ENCODE assay signal across 8 cellular contexts in genomic region chr5:134370306-134370870, GRCh38.
DNase-seq lines count a peak whose midpoint lies in the region; ATAC-seq and TF ChIP-seq lines count a peak whose summit lies in the region.

No MANE protein-coding gene starts in this region.

- H3K27me3 ChIP-seq in RWPE2 (ENCODE audit: insufficient read depth, poor library complexity, severe bottlenecking) (no peaks in the 10 kb centered on the region), endocrine pancreas (ENCODE audit: control insufficient read depth, insufficient read depth, low read length) (no peaks in the 10 kb centered on the region), neuron (ENCODE audit: insufficient read depth, low read length) (no peaks in the 10 kb centered on the region)

- in situ Hi-C loops in GM13977 (cut with MboI; ENCODE audit: low pct_unique_long_range_greater_than_20kb, low sequenced_read_pairs, unreplicated experiment): no loop called here

- no peak overlapping the region for H3K9ac ChIP-seq in endocrine pancreas (ENCODE audit: control insufficient read depth, insufficient read depth, low read length)

- H3K9me3 ChIP-seq in RWPE2 (ENCODE audit: severe bottlenecking): no peaks in the 10 kb centered on the region
- no peaks in the 10 kb centered on the region for H3K9me3 ChIP-seq in endocrine pancreas (ENCODE audit: control insufficient read depth, low read length)
- H3K9me3 ChIP-seq in neuron (ENCODE audit: low read length): no peaks in the 10 kb centered on the region

- H3K36me3 ChIP-seq in RWPE2 (ENCODE audit: low read depth) (peaks cover 37% of the 10 kb centered on the region), endocrine pancreas (ENCODE audit: control insufficient read depth, insufficient read depth, low read length) (no peaks in the 10 kb centered on the region), neuron (ENCODE audit: insufficient read depth, low read length) (peaks cover 4% of the 10 kb centered on the region)

- H3K27ac ChIP-seq in RWPE2 (ENCODE audit: poor library complexity, severe bottlenecking): peak overlapping the region; percentile 75

- TF ChIP-seq CTCF in GM13977 (IDR thresholded peaks at IDR 0.05; ENCODE audit: extremely low read depth, insufficient read depth, missing control alignments): no peak
- no peak for TF ChIP-seq CTCF in RWPE2 (IDR thresholded peaks at IDR 0.05; ENCODE audit: poor library complexity, severe bottlenecking)

- peak overlapping the region; percentile 49 for H3K4me3 ChIP-seq in RWPE2 (ENCODE audit: severe bottlenecking)
- peak overlapping the region; percentile 49 for H3K4me3 ChIP-seq in endocrine pancreas (ENCODE audit: control insufficient read depth, insufficient read depth, low read length)
- peak overlapping the region; percentile 88 for H3K4me3 ChIP-seq in neuron (ENCODE audit: low read length)

- DNase-seq in GM13977 (ENCODE audit: low spot score) (peak; percentile 28), RWPE2 (ENCODE audit: low spot score) (no peak), DMS153 (lab: John Stamatoyannopoulos, UW) (no peak), D341Med (ENCODE audit: low spot score) (no peak)
- no peak for DNase-seq in stimulated activated CD8-positive, alpha-beta memory T cell treated with anti-CD3 and anti-CD28 coated beads, Interleukin-4, amount 100 ng/mL, for 48 hours

- peak overlapping the region; percentile 71 for H2AFZ ChIP-seq in neuron (ENCODE audit: low read depth, low read length)

- H3K4me1 ChIP-seq in RWPE2 (ENCODE audit: insufficient read depth, poor library complexity, severe bottlenecking) (peaks cover 26% of the 10 kb centered on the region), endocrine pancreas (ENCODE audit: control insufficient read depth, insufficient read depth, low read length) (peaks cover 22% of the 10 kb centered on the region), neuron (ENCODE audit: insufficient read depth, low read length) (peaks cover 22% of the 10 kb centered on the region)

- ATAC-seq in HG02610 (IDR thresholded peaks at IDR 0.05; ENCODE audit: unreplicated experiment): peak; percentile 15
- peak; percentile 2; the same call in 2 of the 3 replicates for ATAC-seq in RWPE2 (ENCODE audit: low read depth)
